In genomic region chr7:70539622-70540021, GRCh38 we compare ENCODE assay signal across 16 cellular contexts.
DNase-seq lines count a peak whose midpoint lies in the region; ATAC-seq and FAIRE-seq lines count a peak whose summit lies in the region.
"Had no signal": no experiment of that assay in that cellular context is flagged by ENCODE, and none has a peak within 500 bp of the region (broad histone marks: within the 10 kb centered on the region; RNA-seq: fewer than 3 reads in every experiment).

No MANE protein-coding gene starts in this region.

- no peaks in the 10 kb centered on the region for H3K36me3 ChIP-seq in H7 (replicated peaks; ENCODE audit: control insufficient read depth, insufficient read depth, low read length)
- H3K36me3 ChIP-seq: BE2C had no signal

- peak in 46 of 58 donors; percentile 5 to 79 (median 40) for DNase-seq in anterior cingulate cortex (lab: John Stamatoyannopoulos, UW)
- peak; percentile 23 for DNase-seq in cerebellum (ENCODE audit: low spot score)
- DNase-seq in midbrain (lab: John Stamatoyannopoulos, UW), result peak; percentile 47
- DNase-seq in putamen (ENCODE audit: low spot score), result peak; percentile 62
- no peak for DNase-seq in H7
- no peak for DNase-seq in NCI-H526 treated with DMSO at 0.1 percent for 48 hours (lab: John Stamatoyannopoulos, UW)
- no peak for DNase-seq in frontal cortex (ENCODE audit: low spot score in 2 of 2)
- DNase-seq: BE2C; CD4-positive, alpha-beta memory T cell; DMS79 had no signal

- no peak for FAIRE-seq in frontal cortex (lab: Jason Lieb, UNC)
- FAIRE-seq: A204.1, G401.6, GM12891, H1 had no signal

- no peak for ATAC-seq in GM19452 (IDR thresholded peaks at IDR 0.05; ENCODE audit: unreplicated experiment)
- ATAC-seq: HCT116 had no signal

- H3K4me3 ChIP-seq in H7 (ENCODE audit: insufficient read depth, low read depth, low read length), result no peak overlapping the region

- H3K27me3 ChIP-seq in H7 (ENCODE audit: control insufficient read depth, insufficient read depth, low read length), result no peaks in the 10 kb centered on the region
- H3K27me3 ChIP-seq: BE2C had no signal

Comparison
In these comparisons a context has a peak if more than half of its experiments do, and no peak if none do; other contexts are left out.
1. DNase-seq: peak in anterior cingulate cortex (46 of 58), cerebellum (single experiment), midbrain (single experiment) and putamen (single experiment); none in H7 (single experiment), NCI-H526 treated with DMSO at 0.1 percent for 48 hours (single experiment) and frontal cortex (0 of 2).